ENCODE assay signal across 7 cellular contexts in genomic region chr3:142140613-142141285, GRCh38. TPM values are rescaled to one million over a fixed set of nuclear protein-coding genes. Genes with fewer than 3 reads are reported as not detected.
DNase-seq lines count a peak whose midpoint lies in the region; ATAC-seq and TF ChIP-seq lines count a peak whose summit lies in the region.
"Not testable (repeated sequence)": the region's sequence is repeated elsewhere in the genome, so short reads cannot be mapped to it uniquely, and the experiment has no call there.

No MANE protein-coding gene starts in this region.

- not testable (repeated sequence) for H3K27ac Mint-ChIP-seq in Calu3 (ENCODE audit: unreplicated experiment); GM23338
- peak overlapping the region; percentile 91; the same call in 1 of the 2 replicates for H3K27ac Mint-ChIP-seq in WTC11

- H3K4me3 Mint-ChIP-seq in Calu3 (ENCODE audit: low read depth, unreplicated experiment); GM23338; WTC11: not testable (repeated sequence)

- CTCF ChIA-PET in Calu3 (lab: Charles Lee): not testable (repeated sequence)
- CTCF ChIA-PET in Panc1 (lab: Charles Lee) (interaction anchor here (0.5 kb wide), 1 partner anchor 184 kb away, joined by 3 read pairs; no protein-coding TSS in a partner anchor), WTC11 (lab: Charles Lee) (interaction anchor here (0.6 to 1.6 kb wide), 3 partner anchors 9 to 402 kb away, joined by 3 to 7 read pairs (median 4); partner anchors contain the start of genes RNF7 and TFDP2)

- not testable (repeated sequence) for H3K27me3 Mint-ChIP-seq in Calu3 (ENCODE audit: unreplicated experiment); GM23338 (ENCODE audit: insufficient read depth, low read depth, poor library complexity); WTC11 (ENCODE audit: low read depth)

- not testable (repeated sequence) for ATAC-seq in GM23338, Panc1, foreskin keratinocyte
- ATAC-seq in WTC11: peak; percentile 53

- H3K79me2 ChIP-seq in GM23338 (replicated peaks; ENCODE audit: insufficient read depth); Karpas-422 (ENCODE audit: low read length): not testable (repeated sequence)

- not testable (repeated sequence) for H3K36me3 Mint-ChIP-seq in Calu3 (ENCODE audit: insufficient read depth, unreplicated experiment)
- H3K36me3 Mint-ChIP-seq in GM23338 (ENCODE audit: low read depth): peaks cover 41% of the 10 kb centered on the region
- H3K36me3 Mint-ChIP-seq in WTC11: peaks cover 21% of the 10 kb centered on the region

- H3K4me3 ChIP-seq in GM23338; Karpas-422 (ENCODE audit: low read length); Panc1 (ENCODE audit: low read depth in 2 of 2, low read length in 2 of 2); brain microvascular endothelial cell (ENCODE audit: low read depth, low read length): not testable (repeated sequence)

- TF ChIP-seq CTCF in Calu3 (IDR thresholded peaks at IDR 0.05; ENCODE audit: unreplicated experiment) (peak; percentile 32), GM23338 (conservative IDR thresholded peaks at IDR 0.05; ENCODE audit: low read depth in 2 of 2) (peak; percentile 39 to 50), Panc1 (IDR thresholded peaks at IDR 0.05) (peak; percentile 35), brain microvascular endothelial cell (IDR thresholded peaks at IDR 0.05; ENCODE audit: low read depth, low read length, missing control alignments) (peak; percentile 2), foreskin keratinocyte (conservative IDR thresholded peaks at IDR 0.05) (peak; percentile 11)
- TF ChIP-seq CTCF in WTC11 (IDR thresholded peaks at IDR 0.05): not testable (repeated sequence)

- in situ Hi-C loops in Panc1 (cut with HindIII; ENCODE audit: low pct_unique_long_range_greater_than_20kb, low sequenced_read_pairs): not testable (repeated sequence)
- in situ Hi-C loops in brain microvascular endothelial cell (cut with HindIII; ENCODE audit: low pct_ligation_motif_present, low sequenced_read_pairs): loop anchor here (25.0 kb wide), 1 partner anchor 147 kb away; no protein-coding TSS in a partner anchor

- not testable (repeated sequence) for H3K4me2 ChIP-seq in GM23338; Karpas-422 (ENCODE audit: low read depth, low read length, poor library complexity, severe bottlenecking)

- H3K4me1 ChIP-seq in GM23338 (ENCODE audit: insufficient read depth); Karpas-422 (ENCODE audit: low read length): not testable (repeated sequence)
- H3K4me1 ChIP-seq in Panc1 (ENCODE audit: control insufficient read depth, insufficient read depth, low read length) (peaks cover 11% of the 10 kb centered on the region; the same call in 1 of the 2 replicates), foreskin keratinocyte (peaks cover 11% of the 10 kb centered on the region)

- H3K9me3 ChIP-seq in Karpas-422 (ENCODE audit: low read length); Panc1 (ENCODE audit: control insufficient read depth, insufficient read depth, low read depth, low read length): not testable (repeated sequence)

- not testable (repeated sequence) for H3F3A ChIP-seq in GM23338 (replicated peaks; ENCODE audit: low read depth)

- intact Hi-C loops in Calu3 (cut with micrococcal nuclease; ENCODE audit: unreplicated experiment); Panc1 (cut with micrococcal nuclease; ENCODE audit: unreplicated experiment): not testable (repeated sequence)

- H3K36me3 ChIP-seq in GM23338 (ENCODE audit: insufficient read depth); Karpas-422 (ENCODE audit: insufficient read depth, low read length); Panc1 (ENCODE audit: control insufficient read depth, insufficient read depth, low read length); brain microvascular endothelial cell (replicated peaks): not testable (repeated sequence)

- H3K27ac ChIP-seq in GM23338 (ENCODE audit: low read depth); Karpas-422 (ENCODE audit: low read length); Panc1 (ENCODE audit: low read length); brain microvascular endothelial cell; foreskin keratinocyte: not testable (repeated sequence)

- not testable (repeated sequence) for H4K20me1 ChIP-seq in GM23338 (replicated peaks; ENCODE audit: insufficient read depth); Karpas-422 (ENCODE audit: insufficient read depth, low read depth, low read length)

- not testable (repeated sequence) for H2AFZ ChIP-seq in GM23338; Karpas-422 (ENCODE audit: low read length)

- not testable (repeated sequence) for H3K9me2 ChIP-seq in GM23338 (ENCODE audit: insufficient read depth); Karpas-422 (replicated peaks; ENCODE audit: insufficient read depth, low read length)

- H3K9ac ChIP-seq in Karpas-422 (ENCODE audit: low read length): not testable (repeated sequence)

- H3K27me3 ChIP-seq in GM23338 (ENCODE audit: insufficient read depth); Karpas-422 (ENCODE audit: low read length); Panc1 (ENCODE audit: control insufficient read depth, insufficient read depth, low read length); brain microvascular endothelial cell (replicated peaks); foreskin keratinocyte: not testable (repeated sequence)

- POLR2A ChIA-PET in Panc1 (lab: Charles Lee): interaction anchor here (0.6 kb wide), 1 partner anchor 175 kb away, joined by 3 read pairs; no protein-coding TSS in a partner anchor
- POLR2A ChIA-PET in WTC11 (lab: Charles Lee): interaction anchor here (1.0 kb wide), 1 partner anchor 9 kb away, joined by 7 read pairs; the partner anchor contains the start of gene TFDP2

- not testable (repeated sequence) for BruUV-seq in Calu3 (replicated peaks; lab: Mats Ljungman, UMichigan); Panc1 (replicated peaks; lab: Mats Ljungman, UMichigan)

- H3K4me1 Mint-ChIP-seq in Calu3 (ENCODE audit: low read depth, unreplicated experiment); GM23338; WTC11: not testable (repeated sequence)

- DNase-seq in Calu3; Panc1 (ENCODE audit: low read depth, low spot score); brain microvascular endothelial cell; foreskin keratinocyte: not testable (repeated sequence)
- DNase-seq in GM23338 (ENCODE audit: low spot score): peak; percentile 72
- DNase-seq in Karpas-422: peak; percentile 56
- DNase-seq in WTC11 (ENCODE audit: low spot score): peak; percentile 67

- not testable (repeated sequence) for H3K9me3 Mint-ChIP-seq in Calu3 (ENCODE audit: low read depth, unreplicated experiment)
- H3K9me3 Mint-ChIP-seq in GM23338 (peaks cover 21% of the 10 kb centered on the region), WTC11 (peaks cover 33% of the 10 kb centered on the region)

TF ChIP-seq in WTC11, 78 proteins besides CTCF, POLR2A, EP300 and RAD21:
- TF ChIP-seq FOXK1 (CRISPR knock-in tag; IDR thresholded peaks at IDR 0.05): peak; percentile 20; the same call in 1 of the 2 replicates

RNA-seq across cellular contexts. Expression of gene TFDP2, which starts 8.6 kb away (rescaled TPM):
- total RNA-seq in Calu3 (2022): 51.8 and 54.8 TPM in 2 replicates
- 105 and 150 TPM in 2 replicates for total RNA-seq in GM23338 (2014; rRNA removed; shearing (Covaris generic))
- polyA plus RNA-seq in GM23338 (2016; fragmentation: Nextera tagmentation; extraction: Ambion mirVana): 410 and 456 TPM in 2 replicates
- 45.6 and 48.7 TPM in 2 replicates for total RNA-seq in Karpas-422 (2014; rRNA removed; shearing (Covaris generic); ENCODE audit: low replicate concordance)
- total RNA-seq in Panc1 (2021; ENCODE audit: unreplicated experiment): 66.3 TPM
- polyA plus RNA-seq in Panc1 (2012; ENCODE audit: insufficient read length): 23.9 TPM
- total RNA-seq in WTC11 (2021): 48.2 to 66.8 TPM (median 59.3 TPM) in 3 replicates
- 20.1 and 24.0 TPM in 2 replicates for total RNA-seq in foreskin keratinocyte
- 14.4 and 18.5 TPM in 2 replicates for polyA plus RNA-seq in foreskin keratinocyte
